In the genomic region with DNA sequence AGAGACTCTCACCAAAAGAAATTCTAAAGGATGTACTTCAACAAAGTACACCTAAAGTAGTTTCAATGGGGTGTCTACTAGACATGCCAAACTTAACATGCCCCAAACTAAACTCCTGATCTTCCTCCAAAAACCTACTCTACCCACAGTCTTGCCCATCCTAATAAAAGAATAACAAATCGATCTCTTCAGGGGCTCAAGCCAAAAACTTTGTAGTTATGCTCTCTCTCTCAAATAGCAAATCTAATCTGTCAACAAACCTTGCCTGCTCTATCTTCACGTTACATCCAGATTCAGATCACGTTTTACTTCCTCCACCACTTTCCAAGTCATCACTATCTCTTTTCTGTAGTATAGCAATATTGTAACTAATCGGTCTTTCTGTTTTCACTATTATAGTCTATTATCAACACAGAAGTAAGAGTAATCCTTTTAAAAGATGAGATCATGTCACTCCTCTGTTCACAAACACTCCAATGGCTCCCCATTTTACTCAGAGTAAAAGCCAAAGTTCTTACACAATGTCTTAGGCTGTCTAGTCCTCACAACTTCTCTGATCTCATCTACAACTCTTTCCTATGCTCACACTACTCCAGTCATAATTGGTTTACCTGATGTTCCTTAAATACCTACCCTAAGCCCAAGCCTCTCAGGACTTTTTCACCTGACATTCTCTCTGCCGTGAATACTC, we compare ENCODE assay signal across 2 cellular contexts.
TF ChIP-seq lines count a peak whose summit lies in the region.

No MANE protein-coding gene starts in this region.

TF ChIP-seq in liver, 16 proteins besides CTCF, POLR2A, EP300 and RAD21 (continued from another document):
- TF ChIP-seq, protein P1, sequence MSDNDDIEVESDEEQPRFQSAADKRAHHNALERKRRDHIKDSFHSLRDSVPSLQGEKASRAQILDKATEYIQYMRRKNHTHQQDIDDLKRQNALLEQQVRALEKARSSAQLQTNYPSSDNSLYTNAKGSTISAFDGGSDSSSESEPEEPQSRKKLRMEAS (IDR thresholded peaks at IDR 0.05): peak; percentile 19
- TF ChIP-seq FOXA2 (IDR thresholded peaks at IDR 0.05): no peak
- TF ChIP-seq RXRA (IDR thresholded peaks at IDR 0.05): peak in 1 of 2 donors; percentile 24

TF ChIP-seq in HepG2, 621 proteins besides CTCF, POLR2A, EP300 and RAD21:
- TF ChIP-seq, protein P2, sequence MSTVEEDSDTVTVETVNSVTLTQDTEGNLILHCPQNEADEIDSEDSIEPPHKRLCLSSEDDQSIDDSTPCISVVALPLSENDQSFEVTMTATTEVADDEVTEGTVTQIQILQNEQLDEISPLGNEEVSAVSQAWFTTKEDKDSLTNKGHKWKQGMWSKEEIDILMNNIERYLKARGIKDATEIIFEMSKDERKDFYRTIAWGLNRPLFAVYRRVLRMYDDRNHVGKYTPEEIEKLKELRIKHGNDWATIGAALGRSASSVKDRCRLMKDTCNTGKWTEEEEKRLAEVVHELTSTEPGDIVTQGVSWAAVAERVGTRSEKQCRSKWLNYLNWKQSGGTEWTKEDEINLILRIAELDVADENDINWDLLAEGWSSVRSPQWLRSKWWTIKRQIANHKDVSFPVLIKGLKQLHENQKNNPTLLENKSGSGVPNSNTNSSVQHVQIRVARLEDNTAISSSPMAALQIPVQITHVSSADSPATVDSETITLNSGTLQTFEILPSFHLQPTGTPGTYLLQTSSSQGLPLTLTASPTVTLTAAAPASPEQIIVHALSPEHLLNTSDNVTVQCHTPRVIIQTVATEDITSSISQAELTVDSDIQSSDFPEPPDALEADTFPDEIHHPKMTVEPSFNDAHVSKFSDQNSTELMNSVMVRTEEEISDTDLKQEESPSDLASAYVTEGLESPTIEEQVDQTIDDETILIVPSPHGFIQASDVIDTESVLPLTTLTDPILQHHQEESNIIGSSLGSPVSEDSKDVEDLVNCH (CRISPR knock-in tag; IDR thresholded peaks at IDR 0.05): no peak
- no peak for TF ChIP-seq XRCC5 (optimal IDR thresholded peaks at IDR 0.05; ENCODE audit: low read length)
- TF ChIP-seq SALL2 (CRISPR knock-in tag; IDR thresholded peaks at IDR 0.05): no peak
- TF ChIP-seq ZNF660 (CRISPR knock-in tag; IDR thresholded peaks at IDR 0.05; ENCODE audit: borderline replicate concordance, low read depth): no peak
- no peak for TF ChIP-seq SIX4 (CRISPR knock-in tag; IDR thresholded peaks at IDR 0.05)
- no peak for TF ChIP-seq RFX1 (IDR thresholded peaks at IDR 0.05)
- TF ChIP-seq NCOA1 (CRISPR knock-in tag; IDR thresholded peaks at IDR 0.05): no peak
- TF ChIP-seq, protein P3, sequence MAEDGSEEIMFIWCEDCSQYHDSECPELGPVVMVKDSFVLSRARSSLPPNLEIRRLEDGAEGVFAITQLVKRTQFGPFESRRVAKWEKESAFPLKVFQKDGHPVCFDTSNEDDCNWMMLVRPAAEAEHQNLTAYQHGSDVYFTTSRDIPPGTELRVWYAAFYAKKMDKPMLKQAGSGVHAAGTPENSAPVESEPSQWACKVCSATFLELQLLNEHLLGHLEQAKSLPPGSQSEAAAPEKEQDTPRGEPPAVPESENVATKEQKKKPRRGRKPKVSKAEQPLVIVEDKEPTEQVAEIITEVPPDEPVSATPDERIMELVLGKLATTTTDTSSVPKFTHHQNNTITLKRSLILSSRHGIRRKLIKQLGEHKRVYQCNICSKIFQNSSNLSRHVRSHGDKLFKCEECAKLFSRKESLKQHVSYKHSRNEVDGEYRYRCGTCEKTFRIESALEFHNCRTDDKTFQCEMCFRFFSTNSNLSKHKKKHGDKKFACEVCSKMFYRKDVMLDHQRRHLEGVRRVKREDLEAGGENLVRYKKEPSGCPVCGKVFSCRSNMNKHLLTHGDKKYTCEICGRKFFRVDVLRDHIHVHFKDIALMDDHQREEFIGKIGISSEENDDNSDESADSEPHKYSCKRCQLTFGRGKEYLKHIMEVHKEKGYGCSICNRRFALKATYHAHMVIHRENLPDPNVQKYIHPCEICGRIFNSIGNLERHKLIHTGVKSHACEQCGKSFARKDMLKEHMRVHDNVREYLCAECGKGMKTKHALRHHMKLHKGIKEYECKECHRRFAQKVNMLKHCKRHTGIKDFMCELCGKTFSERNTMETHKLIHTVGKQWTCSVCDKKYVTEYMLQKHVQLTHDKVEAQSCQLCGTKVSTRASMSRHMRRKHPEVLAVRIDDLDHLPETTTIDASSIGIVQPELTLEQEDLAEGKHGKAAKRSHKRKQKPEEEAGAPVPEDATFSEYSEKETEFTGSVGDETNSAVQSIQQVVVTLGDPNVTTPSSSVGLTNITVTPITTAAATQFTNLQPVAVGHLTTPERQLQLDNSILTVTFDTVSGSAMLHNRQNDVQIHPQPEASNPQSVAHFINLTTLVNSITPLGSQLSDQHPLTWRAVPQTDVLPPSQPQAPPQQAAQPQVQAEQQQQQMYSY (CRISPR knock-in tag; IDR thresholded peaks at IDR 0.05): no peak
- TF ChIP-seq, protein P4, sequence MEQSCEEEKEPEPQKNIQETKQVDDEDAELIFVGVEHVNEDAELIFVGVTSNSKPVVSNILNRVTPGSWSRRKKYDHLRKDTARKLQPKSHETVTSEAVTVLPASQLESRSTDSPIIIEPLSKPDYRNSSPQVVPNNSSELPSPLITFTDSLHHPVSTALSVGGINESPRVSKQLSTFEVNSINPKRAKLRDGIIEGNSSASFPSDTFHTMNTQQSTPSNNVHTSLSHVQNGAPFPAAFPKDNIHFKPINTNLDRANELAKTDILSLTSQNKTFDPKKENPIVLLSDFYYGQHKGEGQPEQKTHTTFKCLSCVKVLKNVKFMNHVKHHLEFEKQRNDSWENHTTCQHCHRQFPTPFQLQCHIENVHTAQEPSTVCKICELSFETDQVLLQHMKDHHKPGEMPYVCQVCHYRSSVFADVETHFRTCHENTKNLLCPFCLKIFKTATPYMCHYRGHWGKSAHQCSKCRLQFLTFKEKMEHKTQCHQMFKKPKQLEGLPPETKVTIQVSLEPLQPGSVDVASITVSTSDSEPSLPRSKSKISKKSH (CRISPR knock-in tag; IDR thresholded peaks at IDR 0.05; ENCODE audit: borderline replicate concordance): no peak
TF ChIP-seq in HepG2: peak in this region for 0.
